8 cellular contexts compared by ENCODE assay signal in genomic region chr17:48100160-48100559, GRCh38. TPM values are rescaled to one million over a fixed set of nuclear protein-coding genes. Genes with fewer than 3 reads are reported as not detected.
DNase-seq lines count a peak whose midpoint lies in the region; ATAC-seq, FAIRE-seq and TF ChIP-seq lines count a peak whose summit lies in the region.

No MANE protein-coding gene starts in this region.

- H3K4me3 Mint-ChIP-seq in HFFc6 (peak overlapping the region; percentile 88), brain (peak overlapping the region; percentile 84 to 99 (median 92))

- no peaks in the 10 kb centered on the region for H3K9me3 ChIP-seq in A549

- H3K27me3 ChIP-seq in mesendoderm (ENCODE audit: insufficient read depth, low read length, poor library complexity): no peaks in the 10 kb centered on the region

- H3K79me1 ChIP-seq in mesendoderm (ENCODE audit: low read length): peaks cover 7% of the 10 kb centered on the region

- H2BK15ac ChIP-seq in mesendoderm (replicated peaks; ENCODE audit: low read depth): no peak overlapping the region

- H3K9me3 Mint-ChIP-seq in HFFc6 (peaks cover 8% of the 10 kb centered on the region), brain (peaks cover 0 to 3% (median 0%) of the 10 kb centered on the region in 5 experiments)

- no peak overlapping the region for H4K8ac ChIP-seq in mesendoderm (ENCODE audit: low read depth, low read length)

- H2BK5ac ChIP-seq in mesendoderm (ENCODE audit: low read length): peak overlapping the region; percentile 63

- no peak overlapping the region for H4K5ac ChIP-seq in mesendoderm (ENCODE audit: low read length)

- H3K56ac ChIP-seq in mesendoderm (ENCODE audit: low read length): peak overlapping the region; percentile 98

- H3K23ac ChIP-seq in mesendoderm (ENCODE audit: low read length): no peak overlapping the region

- TF ChIP-seq EP300 in A549 (IDR thresholded peaks at IDR 0.05): no peak

- TF ChIP-seq CTCF in A549 (IDR thresholded peaks at IDR 0.05) (no peak), HFFc6 (IDR thresholded peaks at IDR 0.05) (no peak), brain (conservative IDR thresholded peaks at IDR 0.05) (no peak)

- H2BK120ac ChIP-seq in mesendoderm (ENCODE audit: low read depth, low read length): no peak overlapping the region

- peak overlapping the region; percentile 74 for H2AK5ac ChIP-seq in mesendoderm (ENCODE audit: low read length)

- H3K27ac ChIP-seq in A549: peak overlapping the region; percentile 89 to 90
- H3K27ac ChIP-seq in mesendoderm (ENCODE audit: low read depth, low read length): peak overlapping the region; percentile 99

- peaks cover 25% of the 10 kb centered on the region for H3K4me1 ChIP-seq in A549
- H3K4me1 ChIP-seq in mesendoderm (ENCODE audit: control insufficient read depth, low read depth, low read length): peaks cover 3% of the 10 kb centered on the region

- peak overlapping the region; percentile 98 for H3K9ac ChIP-seq in mesendoderm (ENCODE audit: low read length)

- TF ChIP-seq RAD21 in A549 (conservative IDR thresholded peaks at IDR 0.05 in 1 of 2, IDR thresholded peaks at IDR 0.05 in 1 of 2): no peak

- ATAC-seq in A549 (no peak), GM18861 (IDR thresholded peaks at IDR 0.05; ENCODE audit: unreplicated experiment) (no peak)

- no peaks in the 10 kb centered on the region for H3K36me3 ChIP-seq in mesendoderm (ENCODE audit: control insufficient read depth, insufficient read depth, low read length)

- H3K4ac ChIP-seq in mesendoderm (ENCODE audit: low read depth, low read length): no peak overlapping the region

- CTCF ChIA-PET in A549 (lab: Yijun Ruan, JAX): interaction anchor here (0.8 to 14.0 kb wide), 6 partner anchors 8 to 122 kb away, joined by 3 to 152 read pairs (median 8); no protein-coding TSS in a partner anchor

- H3K27ac Mint-ChIP-seq in HFFc6: peak overlapping the region; percentile 83
- peak overlapping the region; percentile 88 to 99 (median 98) for H3K27ac Mint-ChIP-seq in brain

- POLR2A ChIA-PET in A549 (lab: Yijun Ruan, JAX): interaction anchor here (1.0 to 1.5 kb wide), 5 partner anchors 38 to 76 kb away, joined by 3 to 8 read pairs (median 3); partner anchors contain the start of gene NFE2L1

- H3K79me2 ChIP-seq in mesendoderm (ENCODE audit: control insufficient read depth, insufficient read depth, low read length): peaks cover 43% of the 10 kb centered on the region

- H3K27me3 Mint-ChIP-seq in HFFc6 (ENCODE audit: insufficient read depth) (no peaks in the 10 kb centered on the region; the same call in 1 of the 2 replicates), brain (peaks cover 6% of the 10 kb centered on the region)

- DNase-seq in A549 (ENCODE audit: low read depth in 1 of 2, low spot score in 1 of 2): no peak
- DNase-seq in HFFc6: peak; percentile 53
- DNase-seq in mesendoderm: no peak
- DNase-seq in T-helper 9 cell: no peak
- no peak for DNase-seq in germinal center (ENCODE audit: low spot score)
- no peak for DNase-seq in MV-4-11 (lab: John Stamatoyannopoulos, UW)

- H3K4me1 Mint-ChIP-seq in HFFc6 (ENCODE audit: low read depth) (peaks cover 18% of the 10 kb centered on the region), brain (peaks cover 41% of the 10 kb centered on the region)

- H3K4me2 ChIP-seq in A549: peak overlapping the region; percentile 91
- H3K4me2 ChIP-seq in mesendoderm (ENCODE audit: low read length): peak overlapping the region; percentile 90

- TF ChIP-seq POLR2A in A549 (IDR thresholded peaks at IDR 0.05; ENCODE audit: low read length): no peak

- H3K36me3 Mint-ChIP-seq in HFFc6 (ENCODE audit: low read depth) (peaks cover 5% of the 10 kb centered on the region), brain (peaks cover 27% of the 10 kb centered on the region)

- no peak for FAIRE-seq in A549 (lab: Jason Lieb, UNC)

- 32% methylated on average over 10 of the region's 10 CpGs for WGBS in A549 (ENCODE audit: missing lambda C conversion rate)
- 100% methylated on average over 6 of the region's 10 CpGs for WGBS in mesendoderm (ENCODE audit: extremely low coverage, insufficient coverage, low lambda C conversion rate)

- H3K18ac ChIP-seq in mesendoderm (ENCODE audit: low read length): peak overlapping the region; percentile 51

- peak overlapping the region; percentile 76 for H3K4me3 ChIP-seq in A549
- H3K4me3 ChIP-seq in mesendoderm (ENCODE audit: low read length): peak overlapping the region; percentile 95

TF ChIP-seq in A549, 52 proteins besides CTCF, POLR2A, EP300 and RAD21:
- TF ChIP-seq HDAC2 (IDR thresholded peaks at IDR 0.05) (no peak), CHD4 (IDR thresholded peaks at IDR 0.05; ENCODE audit: borderline replicate concordance) (no peak), FOSB (CRISPR knock-in tag; IDR thresholded peaks at IDR 0.05) (no peak), ZC3H11A (IDR thresholded peaks at IDR 0.05) (no peak), ZSCAN20 (CRISPR knock-in tag; IDR thresholded peaks at IDR 0.05) (no peak), NPAS2 (CRISPR knock-in tag; IDR thresholded peaks at IDR 0.05; ENCODE audit: borderline replicate concordance) (no peak), RARB (CRISPR knock-in tag; IDR thresholded peaks at IDR 0.05) (no peak), HEYL (CRISPR knock-in tag; IDR thresholded peaks at IDR 0.05) (no peak), JUNB (IDR thresholded peaks at IDR 0.05) (no peak), NR3C1 (IDR thresholded peaks at IDR 0.05) (no peak), MAZ (IDR thresholded peaks at IDR 0.05; ENCODE audit: borderline replicate concordance, low read depth, low read length) (no peak), HOXB13 (CRISPR knock-in tag; IDR thresholded peaks at IDR 0.05; ENCODE audit: low read depth) (no peak), ATOH8 (CRISPR knock-in tag; IDR thresholded peaks at IDR 0.05; ENCODE audit: low read depth) (no peak)
- TF ChIP-seq, protein P1, sequence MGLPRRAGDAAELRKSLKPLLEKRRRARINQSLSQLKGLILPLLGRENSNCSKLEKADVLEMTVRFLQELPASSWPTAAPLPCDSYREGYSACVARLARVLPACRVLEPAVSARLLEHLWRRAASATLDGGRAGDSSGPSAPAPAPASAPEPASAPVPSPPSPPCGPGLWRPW (IDR thresholded peaks at IDR 0.05): no peak

RNA-seq across cellular contexts. Expression of gene CBX1, which starts 1.1 kb away (rescaled TPM):
- polyA plus RNA-seq in A549 (2011; rRNA removed) (69.6 and 84.4 TPM in 2 replicates), A549 (2017; fragmentation: RNase III; extraction: RNeasy Plus Mini Kit Qiagen cat#74134 plus additional on column Dnase treatment) (155 to 173 TPM (median 170 TPM) in 3 replicates), brain (ENCODE audit: insufficient read depth, low read depth, low replicate concordance) (184 TPM)
- 44.2 and 49.1 TPM in 2 replicates for polyA plus RNA-seq in A549 (2012; cell fraction: cytosol; rRNA removed)
- 9.9 and 14.7 TPM in 2 replicates for polyA plus RNA-seq in A549 (2012; cell fraction: nucleus; rRNA removed)
- 12.4 and 12.7 TPM in 2 replicates for polyA minus RNA-seq in A549 (2011; rRNA and poly(A)+ RNA removed)
- 10 to 100 TPM; 62.2 to 82.1 (median 74.0) TPM for total RNA-seq in HFFc6 (2021; fragmentation: NEBNext Ultra II Directional; extraction: Animal tissue kit (Norgen Biotek cat#: 25700))
- polyA plus RNA-seq in mesendoderm (2013, experiment 1 of 2): 127 TPM
- 125 TPM for polyA plus RNA-seq in mesendoderm (2013, experiment 2 of 2)

RNA-seq across cellular contexts. Expression of gene SNX11, which starts 7.4 kb away (rescaled TPM):
- polyA plus RNA-seq in A549 (2011; rRNA removed): 28.4 and 30.9 TPM in 2 replicates
- 13.8 and 17.9 TPM in 2 replicates for polyA plus RNA-seq in A549 (2012; cell fraction: cytosol; rRNA removed)
- 9.8 and 18.7 TPM in 2 replicates for polyA plus RNA-seq in A549 (2012; cell fraction: nucleus; rRNA removed)
- 22.2 to 23.5 TPM (median 22.3 TPM) in 3 replicates for polyA plus RNA-seq in A549 (2017; fragmentation: RNase III; extraction: RNeasy Plus Mini Kit Qiagen cat#74134 plus additional on column Dnase treatment)
- polyA minus RNA-seq in A549 (2011; rRNA and poly(A)+ RNA removed): 22.6 and 29.9 TPM in 2 replicates
- total RNA-seq in HFFc6 (2021; fragmentation: NEBNext Ultra II Directional; extraction: Animal tissue kit (Norgen Biotek cat#: 25700)): 10 to 100 TPM; 16.5 to 21.9 (median 19.6) TPM
- 27.6 TPM for polyA plus RNA-seq in brain (ENCODE audit: insufficient read depth, low read depth, low replicate concordance)
- polyA plus RNA-seq in mesendoderm (2013, experiment 1 of 2): 10.0 TPM
- 10.2 TPM for polyA plus RNA-seq in mesendoderm (2013, experiment 2 of 2)

RNA-seq across cellular contexts. Expression of gene NFE2L1, which starts 52.0 kb away (rescaled TPM):
- polyA plus RNA-seq in A549 (2011; rRNA removed): 241 and 283 TPM in 2 replicates
- polyA plus RNA-seq in A549 (2012; cell fraction: cytosol; rRNA removed): 75.7 and 97.7 TPM in 2 replicates
- polyA plus RNA-seq in A549 (2012; cell fraction: nucleus; rRNA removed): 151 and 159 TPM in 2 replicates
- 104 to 111 TPM (median 108 TPM) in 3 replicates for polyA plus RNA-seq in A549 (2017; fragmentation: RNase III; extraction: RNeasy Plus Mini Kit Qiagen cat#74134 plus additional on column Dnase treatment)
- 151 and 163 TPM in 2 replicates for polyA minus RNA-seq in A549 (2011; rRNA and poly(A)+ RNA removed)
- total RNA-seq in HFFc6 (2021; fragmentation: NEBNext Ultra II Directional; extraction: Animal tissue kit (Norgen Biotek cat#: 25700)): 100 to 1,000 TPM; 181 to 207 (median 193) TPM
- polyA plus RNA-seq in brain (ENCODE audit: insufficient read depth, low read depth, low replicate concordance): 137 TPM
- polyA plus RNA-seq in mesendoderm (2013, experiment 1 of 2): 110 TPM
- 112 TPM for polyA plus RNA-seq in mesendoderm (2013, experiment 2 of 2)
